Comparison of ENCODE assay signal across 8 cellular contexts in genomic region chr12:132144115-132145071, GRCh38. TPM values are rescaled to one million over a fixed set of nuclear protein-coding genes. Genes with fewer than 3 reads are reported as not detected.
DNase-seq lines count a peak whose midpoint lies in the region; ATAC-seq and TF ChIP-seq lines count a peak whose summit lies in the region.

Gene DDX51, minus strand, starts transcription at chr12:132144319. Its CDS starts 23 bp downstream, at chr12:132144296.
Gene NOC4L, plus strand, starts transcription at chr12:132144457. Its CDS starts 32 bp downstream, at chr12:132144489.

- no peaks in the 10 kb centered on the region for H3K27me3 ChIP-seq in RWPE2 (ENCODE audit: insufficient read depth, poor library complexity, severe bottlenecking)

- H3K36me3 ChIP-seq in RWPE2 (ENCODE audit: low read depth) = peaks cover 41% of the 10 kb centered on the region

- H3K27me3 Mint-ChIP-seq in activated T-helper 2 cell treated with anti-CD3 and anti-CD28 coated beads, Interferon-gamma antibody, Interleukin-2, Interleukin-4, amounts not matched to agents 10 μg/mL and 5 μg/mL and 100 μg/mL, durations not matched to agents 14 hours and 24 hours and 36 hours (ENCODE audit: low read depth) = no peaks in the 10 kb centered on the region
- no peaks in the 10 kb centered on the region for H3K27me3 Mint-ChIP-seq in nephron (ENCODE audit: low read depth)

- TF ChIP-seq CTCF in LNCaP clone FGC (IDR thresholded peaks at IDR 0.05; ENCODE audit: control insufficient read depth, extremely low read depth, insufficient read depth) = no peak
- TF ChIP-seq CTCF in RWPE2 (IDR thresholded peaks at IDR 0.05; ENCODE audit: poor library complexity, severe bottlenecking) = peak; percentile 5
- no peak for TF ChIP-seq CTCF in fibroblast of the aortic adventitia (IDR thresholded peaks at IDR 0.05; ENCODE audit: insufficient read depth, low read length)
- no peak for TF ChIP-seq CTCF in nephron (IDR thresholded peaks at IDR 0.05; ENCODE audit: unreplicated experiment in 3 of 3)

- peak within 1 kb of the TSS; percentile 88 for H3K4me3 Mint-ChIP-seq in activated T-helper 2 cell treated with anti-CD3 and anti-CD28 coated beads, Interferon-gamma antibody, Interleukin-2, Interleukin-4, amounts not matched to agents 10 μg/mL and 5 μg/mL and 100 μg/mL, durations not matched to agents 14 hours and 24 hours and 36 hours (ENCODE audit: low read depth)
- peak within 1 kb of the TSS; percentile 88 to 93 (median 93) for H3K4me3 Mint-ChIP-seq in nephron

- H3K9me3 Mint-ChIP-seq in activated T-helper 2 cell treated with anti-CD3 and anti-CD28 coated beads, Interferon-gamma antibody, Interleukin-2, Interleukin-4, amounts not matched to agents 10 μg/mL and 5 μg/mL and 100 μg/mL, durations not matched to agents 14 hours and 24 hours and 36 hours = no peaks in the 10 kb centered on the region
- no peaks in the 10 kb centered on the region for H3K9me3 Mint-ChIP-seq in nephron

- DNase-seq in ELF-1 (ENCODE audit: low read depth, low spot score) = peak; percentile 98
- peak; percentile 81 for DNase-seq in GOT3 (lab: John Stamatoyannopoulos, UW)
- peak; percentile 73 for DNase-seq in LNCaP clone FGC (ENCODE audit: low read depth)
- DNase-seq in RWPE2 (ENCODE audit: low spot score) = peak; percentile 85
- DNase-seq in activated T-helper 2 cell treated with anti-CD3 and anti-CD28 coated beads, Interferon-gamma antibody, Interleukin-2, Interleukin-4, amounts not matched to agents 10 μg/mL and 5 μg/mL and 100 μg/mL, durations not matched to agents 14 hours and 24 hours and 36 hours (ENCODE audit: low spot score) = peak; percentile 95
- DNase-seq in fibroblast of the aortic adventitia (ENCODE audit: low read depth) = peak; percentile 93
- peak; percentile 98 for DNase-seq in stimulated activated naive CD8-positive, alpha-beta T cell treated with anti-CD3 and anti-CD28 coated beads, Interleukin-15, Interleukin-2, amounts not matched to agents 100 U/mL and 50 U/mL, for 24 hours

- H3K9me3 ChIP-seq in RWPE2 (ENCODE audit: severe bottlenecking) = no peaks in the 10 kb centered on the region

- intact Hi-C loops in activated T-helper 2 cell treated with anti-CD3 and anti-CD28 coated beads, Interferon-gamma antibody, Interleukin-2, Interleukin-4, amounts not matched to agents 10 μg/mL and 5 μg/mL and 100 μg/mL, durations not matched to agents 14 hours and 24 hours and 36 hours (cut with micrococcal nuclease) = loop anchor here (1.0 to 5.0 kb wide), 2 partner anchors 45 to 57 kb away; no protein-coding TSS in a partner anchor

- ATAC-seq in RWPE2 (ENCODE audit: low read depth) = peak; percentile 72
- ATAC-seq in stimulated activated naive CD8-positive, alpha-beta T cell treated with anti-CD3 and anti-CD28 coated beads, Interleukin-15, Interleukin-2, amounts not matched to agents 100 U/mL and 50 U/mL, for 24 hours = peak; percentile 91

- H3K36me3 Mint-ChIP-seq in activated T-helper 2 cell treated with anti-CD3 and anti-CD28 coated beads, Interferon-gamma antibody, Interleukin-2, Interleukin-4, amounts not matched to agents 10 μg/mL and 5 μg/mL and 100 μg/mL, durations not matched to agents 14 hours and 24 hours and 36 hours (ENCODE audit: low read depth) = peaks cover 22% of the 10 kb centered on the region
- peaks cover 24% of the 10 kb centered on the region for H3K36me3 Mint-ChIP-seq in nephron (ENCODE audit: low read depth)

- peaks cover 16% of the 10 kb centered on the region for H3K4me1 Mint-ChIP-seq in activated T-helper 2 cell treated with anti-CD3 and anti-CD28 coated beads, Interferon-gamma antibody, Interleukin-2, Interleukin-4, amounts not matched to agents 10 μg/mL and 5 μg/mL and 100 μg/mL, durations not matched to agents 14 hours and 24 hours and 36 hours (ENCODE audit: low read depth)
- H3K4me1 Mint-ChIP-seq in nephron = peaks cover 10% of the 10 kb centered on the region

- H3K4me3 ChIP-seq in LNCaP clone FGC (ENCODE audit: low read depth, low read length) (peak within 1 kb of the TSS; percentile 71), RWPE2 (ENCODE audit: severe bottlenecking) (peak within 1 kb of the TSS; percentile 92), fibroblast of the aortic adventitia (ENCODE audit: low read depth, low read length) (peak within 1 kb of the TSS; percentile 86)

- H3K4me1 ChIP-seq in RWPE2 (ENCODE audit: insufficient read depth, poor library complexity, severe bottlenecking) = no peaks in the 10 kb centered on the region

- peak within 1 kb of the TSS; percentile 93 for H3K27ac Mint-ChIP-seq in activated T-helper 2 cell treated with anti-CD3 and anti-CD28 coated beads, Interferon-gamma antibody, Interleukin-2, Interleukin-4, amounts not matched to agents 10 μg/mL and 5 μg/mL and 100 μg/mL, durations not matched to agents 14 hours and 24 hours and 36 hours
- H3K27ac Mint-ChIP-seq in nephron = peak within 1 kb of the TSS in 1 of 3 experiments; percentile 62

- peak within 1 kb of the TSS; percentile 5 for H3K27ac ChIP-seq in RWPE2 (ENCODE audit: poor library complexity, severe bottlenecking)

RNA-seq across cellular contexts. Expression of gene DDX51, which starts in this region (rescaled TPM):
- total RNA-seq in activated T-helper 2 cell treated with anti-CD3 and anti-CD28 coated beads, Interferon-gamma antibody, Interleukin-2, Interleukin-4, amounts not matched to agents 10 μg/mL and 5 μg/mL and 100 μg/mL, durations not matched to agents 14 hours and 24 hours and 36 hours = 36.7 and 37.6 TPM in 2 replicates
- 9.4 and 14.1 TPM in 2 replicates for total RNA-seq in fibroblast of the aortic adventitia (ENCODE audit: low replicate concordance)

RNA-seq across cellular contexts. Expression of gene NOC4L, which starts in this region (rescaled TPM):
- total RNA-seq in activated T-helper 2 cell treated with anti-CD3 and anti-CD28 coated beads, Interferon-gamma antibody, Interleukin-2, Interleukin-4, amounts not matched to agents 10 μg/mL and 5 μg/mL and 100 μg/mL, durations not matched to agents 14 hours and 24 hours and 36 hours = 39.3 and 39.8 TPM in 2 replicates
- 5.7 and 13.2 TPM in 2 replicates for total RNA-seq in fibroblast of the aortic adventitia (ENCODE audit: low replicate concordance)

Comparison
In these comparisons a context has a peak if more than half of its experiments do, and no peak if none do; other contexts are left out.
1. Peak in every context shown above with its lines: DNase-seq, ATAC-seq, H3K4me3 ChIP-seq and H3K27ac ChIP-seq.